1 cellular context compared by ENCODE assay signal in genomic region chr3:195095035-195095703, GRCh38.
TF ChIP-seq lines count a peak whose summit lies in the region.

No MANE protein-coding gene starts in this region.

TF ChIP-seq in HEK293, 187 proteins besides CTCF, POLR2A, EP300 and RAD21 (continued from another document):
- TF ChIP-seq ZNF391 (tag by site-specific recombination; IDR thresholded peaks at IDR 0.05; ENCODE audit: borderline replicate concordance, low read depth): no peak
- peak; percentile 87 for TF ChIP-seq ZBTB44 (tag by site-specific recombination; IDR thresholded peaks at IDR 0.05)
- TF ChIP-seq ZNF677 (tag by site-specific recombination; IDR thresholded peaks at IDR 0.05): no peak
- TF ChIP-seq ZNF561 (tag by site-specific recombination; IDR thresholded peaks at IDR 0.05; ENCODE audit: borderline replicate concordance): no peak
- no peak for TF ChIP-seq ZNF529 (tag by site-specific recombination; IDR thresholded peaks at IDR 0.05; ENCODE audit: insufficient replicate concordance)
- TF ChIP-seq ZNF600 (tag by site-specific recombination; IDR thresholded peaks at IDR 0.05): peak; percentile 97
- TF ChIP-seq ZNF18 (tag by site-specific recombination; IDR thresholded peaks at IDR 0.05): no peak
- TF ChIP-seq ZNF398 (tag by site-specific recombination; IDR thresholded peaks at IDR 0.05): no peak
- TF ChIP-seq, protein P1, sequence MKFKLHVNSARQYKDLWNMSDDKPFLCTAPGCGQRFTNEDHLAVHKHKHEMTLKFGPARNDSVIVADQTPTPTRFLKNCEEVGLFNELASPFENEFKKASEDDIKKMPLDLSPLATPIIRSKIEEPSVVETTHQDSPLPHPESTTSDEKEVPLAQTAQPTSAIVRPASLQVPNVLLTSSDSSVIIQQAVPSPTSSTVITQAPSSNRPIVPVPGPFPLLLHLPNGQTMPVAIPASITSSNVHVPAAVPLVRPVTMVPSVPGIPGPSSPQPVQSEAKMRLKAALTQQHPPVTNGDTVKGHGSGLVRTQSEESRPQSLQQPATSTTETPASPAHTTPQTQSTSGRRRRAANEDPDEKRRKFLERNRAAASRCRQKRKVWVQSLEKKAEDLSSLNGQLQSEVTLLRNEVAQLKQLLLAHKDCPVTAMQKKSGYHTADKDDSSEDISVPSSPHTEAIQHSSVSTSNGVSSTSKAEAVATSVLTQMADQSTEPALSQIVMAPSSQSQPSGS (tag by site-specific recombination; IDR thresholded peaks at IDR 0.05; ENCODE audit: low read depth): peak; percentile 49; the same call in 1 of the 2 replicates
- TF ChIP-seq YY1 (tag by site-specific recombination; IDR thresholded peaks at IDR 0.05): no peak
- TF ChIP-seq ZNF335 (tag by site-specific recombination; conservative IDR thresholded peaks at IDR 0.05): no peak
- no peak for TF ChIP-seq KLF1 (tag by site-specific recombination; IDR thresholded peaks at IDR 0.05)
- 0 out of 2 replicates have a peak, but pooled peaks have one; percentile 21 for TF ChIP-seq ZNF366 (tag by site-specific recombination; conservative IDR thresholded peaks at IDR 0.05)
- TF ChIP-seq SP2 (tag by site-specific recombination; IDR thresholded peaks at IDR 0.05): no peak
- TF ChIP-seq, protein P2, sequence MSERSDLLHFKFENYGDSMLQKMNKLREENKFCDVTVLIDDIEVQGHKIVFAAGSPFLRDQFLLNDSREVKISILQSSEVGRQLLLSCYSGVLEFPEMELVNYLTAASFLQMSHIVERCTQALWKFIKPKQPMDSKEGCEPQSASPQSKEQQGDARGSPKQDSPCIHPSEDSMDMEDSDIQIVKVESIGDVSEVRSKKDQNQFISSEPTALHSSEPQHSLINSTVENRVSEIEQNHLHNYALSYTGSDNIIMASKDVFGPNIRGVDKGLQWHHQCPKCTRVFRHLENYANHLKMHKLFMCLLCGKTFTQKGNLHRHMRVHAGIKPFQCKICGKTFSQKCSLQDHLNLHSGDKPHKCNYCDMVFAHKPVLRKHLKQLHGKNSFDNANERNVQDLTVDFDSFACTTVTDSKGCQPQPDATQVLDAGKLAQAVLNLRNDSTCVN (tag by site-specific recombination; optimal IDR thresholded peaks at IDR 0.05): peak; percentile 17
- TF ChIP-seq KLF9 (tag by site-specific recombination; IDR thresholded peaks at IDR 0.05; ENCODE audit: low read depth): no peak
- no peak for TF ChIP-seq ZNF513 (tag by site-specific recombination; IDR thresholded peaks at IDR 0.05)
- TF ChIP-seq, protein P3, sequence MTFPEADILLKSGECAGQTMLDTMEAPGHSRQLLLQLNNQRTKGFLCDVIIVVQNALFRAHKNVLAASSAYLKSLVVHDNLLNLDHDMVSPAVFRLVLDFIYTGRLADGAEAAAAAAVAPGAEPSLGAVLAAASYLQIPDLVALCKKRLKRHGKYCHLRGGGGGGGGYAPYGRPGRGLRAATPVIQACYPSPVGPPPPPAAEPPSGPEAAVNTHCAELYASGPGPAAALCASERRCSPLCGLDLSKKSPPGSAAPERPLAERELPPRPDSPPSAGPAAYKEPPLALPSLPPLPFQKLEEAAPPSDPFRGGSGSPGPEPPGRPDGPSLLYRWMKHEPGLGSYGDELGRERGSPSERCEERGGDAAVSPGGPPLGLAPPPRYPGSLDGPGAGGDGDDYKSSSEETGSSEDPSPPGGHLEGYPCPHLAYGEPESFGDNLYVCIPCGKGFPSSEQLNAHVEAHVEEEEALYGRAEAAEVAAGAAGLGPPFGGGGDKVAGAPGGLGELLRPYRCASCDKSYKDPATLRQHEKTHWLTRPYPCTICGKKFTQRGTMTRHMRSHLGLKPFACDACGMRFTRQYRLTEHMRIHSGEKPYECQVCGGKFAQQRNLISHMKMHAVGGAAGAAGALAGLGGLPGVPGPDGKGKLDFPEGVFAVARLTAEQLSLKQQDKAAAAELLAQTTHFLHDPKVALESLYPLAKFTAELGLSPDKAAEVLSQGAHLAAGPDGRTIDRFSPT (tag by site-specific recombination; IDR thresholded peaks at IDR 0.05): peak; percentile 48
- TF ChIP-seq ZNF654 (tag by site-specific recombination; IDR thresholded peaks at IDR 0.05; ENCODE audit: low read depth): no peak
- no peak for TF ChIP-seq ZNF544 (tag by site-specific recombination; IDR thresholded peaks at IDR 0.05)
- TF ChIP-seq ZNF48 (tag by site-specific recombination; IDR thresholded peaks at IDR 0.05): no peak
- no peak for TF ChIP-seq ZNF548 (tag by site-specific recombination; IDR thresholded peaks at IDR 0.05)
- no peak for TF ChIP-seq ZNF155 (tag by site-specific recombination; IDR thresholded peaks at IDR 0.05)
- TF ChIP-seq, protein P4, sequence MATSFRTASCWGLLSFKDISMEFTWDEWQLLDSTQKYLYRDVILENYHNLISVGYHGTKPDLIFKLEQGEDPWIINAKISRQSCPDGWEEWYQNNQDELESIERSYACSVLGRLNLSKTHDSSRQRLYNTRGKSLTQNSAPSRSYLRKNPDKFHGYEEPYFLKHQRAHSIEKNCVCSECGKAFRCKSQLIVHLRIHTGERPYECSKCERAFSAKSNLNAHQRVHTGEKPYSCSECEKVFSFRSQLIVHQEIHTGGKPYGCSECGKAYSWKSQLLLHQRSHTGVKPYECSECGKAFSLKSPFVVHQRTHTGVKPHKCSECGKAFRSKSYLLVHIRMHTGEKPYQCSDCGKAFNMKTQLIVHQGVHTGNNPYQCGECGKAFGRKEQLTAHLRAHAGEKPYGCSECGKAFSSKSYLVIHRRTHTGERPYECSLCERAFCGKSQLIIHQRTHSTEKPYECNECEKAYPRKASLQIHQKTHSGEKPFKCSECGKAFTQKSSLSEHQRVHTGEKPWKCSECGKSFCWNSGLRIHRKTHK (tag by site-specific recombination; IDR thresholded peaks at IDR 0.05): no peak
- TF ChIP-seq ZNF624 (tag by site-specific recombination; IDR thresholded peaks at IDR 0.05): no peak
